Comparison of ENCODE assay signal across 16 cellular contexts in genomic region chr3:64084640-64085039, GRCh38.
DNase-seq lines count a peak whose midpoint lies in the region; ATAC-seq lines count a peak whose summit lies in the region.
"Had no signal": no experiment of that assay in that cellular context is flagged by ENCODE, and none has a peak within 500 bp of the region (broad histone marks: within the 10 kb centered on the region; RNA-seq: fewer than 3 reads in every experiment).

No MANE protein-coding gene starts in this region.

- no peak overlapping the region for H3K23ac ChIP-seq in trophoblast cell (ENCODE audit: low read length)

- H3K27me3 Mint-ChIP-seq in activated T-cell treated with anti-CD3 and anti-CD28 coated beads, Interleukin-2, amount 50 U/mL, for 4 hours (ENCODE audit: low read depth), result peaks cover 2% of the 10 kb centered on the region
- H3K27me3 Mint-ChIP-seq in T-helper 2 cell treated with Interferon-gamma antibody and Interleukin-4, amounts not matched to agents 5 μg/mL and 100 μg/mL, for 36 hours (ENCODE audit: low read depth), result no peaks in the 10 kb centered on the region
- H3K27me3 Mint-ChIP-seq: IgD-negative memory B cell had no signal

- no peaks in the 10 kb centered on the region for H3K79me2 ChIP-seq in trophoblast cell (ENCODE audit: control insufficient read depth, insufficient read depth, low read length, poor library complexity)

- H3K4me1 Mint-ChIP-seq in activated T-cell treated with anti-CD3 and anti-CD28 coated beads, Interleukin-2, amount 50 U/mL, for 4 hours (ENCODE audit: low read depth), result no peaks in the 10 kb centered on the region
- peaks cover 4% of the 10 kb centered on the region for H3K4me1 Mint-ChIP-seq in T-helper 2 cell treated with Interferon-gamma antibody and Interleukin-4, amounts not matched to agents 5 μg/mL and 100 μg/mL, for 36 hours (ENCODE audit: low read depth)

- no peak overlapping the region for H2AK5ac ChIP-seq in trophoblast cell (ENCODE audit: low read length)

- H3K4me3 ChIP-seq in trophoblast cell (ENCODE audit: low read depth, low read length), result no peak overlapping the region
- H3K4me3 ChIP-seq: SK-N-MC, transverse colon had no signal

- H3K36me3 ChIP-seq in trophoblast cell (ENCODE audit: control insufficient read depth in 1 of 2, insufficient read depth in 2 of 2, low read length in 2 of 2), result no peaks in the 10 kb centered on the region
- H3K36me3 ChIP-seq: transverse colon had no signal

- no peak overlapping the region for H3K9ac ChIP-seq in trophoblast cell (ENCODE audit: low read length)

- H3K36me3 Mint-ChIP-seq in activated T-cell treated with anti-CD3 and anti-CD28 coated beads, Interleukin-2, amount 50 U/mL, for 4 hours (ENCODE audit: insufficient read depth), result no peaks in the 10 kb centered on the region
- H3K36me3 Mint-ChIP-seq in T-helper 2 cell treated with Interferon-gamma antibody and Interleukin-4, amounts not matched to agents 5 μg/mL and 100 μg/mL, for 36 hours (ENCODE audit: low read depth), result no peaks in the 10 kb centered on the region
- H3K36me3 Mint-ChIP-seq: IgD-negative memory B cell had no signal

- no peak overlapping the region for H3K4me3 Mint-ChIP-seq in activated T-cell treated with anti-CD3 and anti-CD28 coated beads, Interleukin-2, amount 50 U/mL, for 4 hours
- no peak overlapping the region for H3K4me3 Mint-ChIP-seq in T-helper 2 cell treated with Interferon-gamma antibody and Interleukin-4, amounts not matched to agents 5 μg/mL and 100 μg/mL, for 36 hours
- H3K4me3 Mint-ChIP-seq: IgD-negative memory B cell had no signal

- no peak for ATAC-seq in activated T-cell treated with anti-CD3 and anti-CD28 coated beads, Interleukin-2, amount 50 U/mL, for 4 hours

- no peak overlapping the region for H3K27ac Mint-ChIP-seq in T-helper 2 cell treated with Interferon-gamma antibody and Interleukin-4, amounts not matched to agents 5 μg/mL and 100 μg/mL, for 36 hours
- H3K27ac Mint-ChIP-seq: IgD-negative memory B cell had no signal

- H3K14ac ChIP-seq in trophoblast cell (ENCODE audit: low read length), result no peak overlapping the region

- no peak overlapping the region for H3K4ac ChIP-seq in trophoblast cell (ENCODE audit: low read depth, low read length)

- H3K4me1 ChIP-seq in trophoblast cell (ENCODE audit: control insufficient read depth in 1 of 2, insufficient read depth in 2 of 2, low read length in 2 of 2), result peaks cover 7 to 13% of the 10 kb centered on the region in 2 experiments

- H3K79me1 ChIP-seq in trophoblast cell (ENCODE audit: low read length), result peaks cover 5% of the 10 kb centered on the region

- no peaks in the 10 kb centered on the region for H3K9me3 ChIP-seq in trophoblast cell (ENCODE audit: insufficient read depth, low read depth, low read length)
- H3K9me3 ChIP-seq: transverse colon had no signal

- no peak overlapping the region for H4K91ac ChIP-seq in trophoblast cell (ENCODE audit: low read depth, low read length)

- H3K27ac ChIP-seq in epithelial cell of prostate (peak overlapping the region; percentile 48), trophoblast cell (ENCODE audit: low read depth, low read length) (no peak overlapping the region)
- H3K27ac ChIP-seq: 22Rv1, SK-N-MC, transverse colon had no signal

- peak; percentile 16 for DNase-seq in DMS 273 (lab: John Stamatoyannopoulos, UW; ENCODE audit: unreplicated experiment)
- DNase-seq in DMS 273 treated with DMSO at 0.1 percent for 48 hours (lab: John Stamatoyannopoulos, UW), result no peak
- DNase-seq in OCI-M1 (lab: John Stamatoyannopoulos, UW), result peak; percentile 35
- DNase-seq in epithelial cell of prostate (ENCODE audit: low read depth, low spot score), result peak; percentile 68
- peak; percentile 6 to 40 for DNase-seq in trophoblast cell
- DNase-seq in activated T-cell treated with anti-CD3 and anti-CD28 coated beads, Interleukin-2, amount 50 U/mL, for 4 hours, result no peak
- no peak for DNase-seq in T-helper 2 cell treated with Interferon-gamma antibody and Interleukin-4, amounts not matched to agents 5 μg/mL and 100 μg/mL, for 36 hours (ENCODE audit: low spot score)
- no peak for DNase-seq in activated CD4-positive, CD25-positive, alpha-beta regulatory T cell treated with anti-CD3 and anti-CD28 coated beads, Interleukin-2, amount 50 U/mL, for 72 hours
- DNase-seq: activated CD4-positive, alpha-beta T cell treated with anti-CD3 and anti-CD28 coated beads for 1 hour; effector memory CD4-positive, alpha-beta T cell; H7; NCI-H1930; transverse colon had no signal

- no peaks in the 10 kb centered on the region for H3K9me3 Mint-ChIP-seq in activated T-cell treated with anti-CD3 and anti-CD28 coated beads, Interleukin-2, amount 50 U/mL, for 4 hours
- no peaks in the 10 kb centered on the region for H3K9me3 Mint-ChIP-seq in T-helper 2 cell treated with Interferon-gamma antibody and Interleukin-4, amounts not matched to agents 5 μg/mL and 100 μg/mL, for 36 hours

- no CpG with 5 or more reads among the region's 1 CpG for WGBS in trophoblast cell (ENCODE audit: extremely low coverage, insufficient coverage, insufficient read length)

- H3K4me2 ChIP-seq in trophoblast cell (ENCODE audit: low read length), result no peak overlapping the region

- H4K12ac ChIP-seq in trophoblast cell (ENCODE audit: low read depth, low read length), result no peak overlapping the region

- H3K18ac ChIP-seq in trophoblast cell (ENCODE audit: low read length), result no peak overlapping the region

- no peak overlapping the region for H2AFZ ChIP-seq in trophoblast cell (ENCODE audit: insufficient read depth, low read length, poor library complexity)

- no peak overlapping the region for H2BK120ac ChIP-seq in trophoblast cell (ENCODE audit: insufficient read depth, low read length, poor library complexity)

- no peak overlapping the region for H2BK12ac ChIP-seq in trophoblast cell (ENCODE audit: low read length)

- H2BK5ac ChIP-seq in trophoblast cell (ENCODE audit: low read depth, low read length, poor library complexity), result no peak overlapping the region

- no peak overlapping the region for H4K8ac ChIP-seq in trophoblast cell (ENCODE audit: low read depth, low read length)

- no peaks in the 10 kb centered on the region for H3K27me3 ChIP-seq in trophoblast cell (ENCODE audit: insufficient read depth, low read length)
- H3K27me3 ChIP-seq: transverse colon had no signal

Comparison
In these comparisons a context has a peak if more than half of its experiments do, and no peak if none do; other contexts are left out.
1. DNase-seq: peak in DMS 273 (single experiment), OCI-M1 (single experiment), epithelial cell of prostate (single experiment) and trophoblast cell (2 of 2); none in DMS 273 treated with DMSO at 0.1 percent for 48 hours (single experiment), activated T-cell treated with anti-CD3 and anti-CD28 coated beads, Interleukin-2, amount 50 U/mL, for 4 hours (single experiment), T-helper 2 cell treated with Interferon-gamma antibody and Interleukin-4, amounts not matched to agents 5 μg/mL and 100 μg/mL, for 36 hours (single experiment) and activated CD4-positive, CD25-positive, alpha-beta regulatory T cell treated with anti-CD3 and anti-CD28 coated beads, Interleukin-2, amount 50 U/mL, for 72 hours (single experiment).